Comparison of ENCODE assay signal across 18 cellular contexts in the genomic region with DNA sequence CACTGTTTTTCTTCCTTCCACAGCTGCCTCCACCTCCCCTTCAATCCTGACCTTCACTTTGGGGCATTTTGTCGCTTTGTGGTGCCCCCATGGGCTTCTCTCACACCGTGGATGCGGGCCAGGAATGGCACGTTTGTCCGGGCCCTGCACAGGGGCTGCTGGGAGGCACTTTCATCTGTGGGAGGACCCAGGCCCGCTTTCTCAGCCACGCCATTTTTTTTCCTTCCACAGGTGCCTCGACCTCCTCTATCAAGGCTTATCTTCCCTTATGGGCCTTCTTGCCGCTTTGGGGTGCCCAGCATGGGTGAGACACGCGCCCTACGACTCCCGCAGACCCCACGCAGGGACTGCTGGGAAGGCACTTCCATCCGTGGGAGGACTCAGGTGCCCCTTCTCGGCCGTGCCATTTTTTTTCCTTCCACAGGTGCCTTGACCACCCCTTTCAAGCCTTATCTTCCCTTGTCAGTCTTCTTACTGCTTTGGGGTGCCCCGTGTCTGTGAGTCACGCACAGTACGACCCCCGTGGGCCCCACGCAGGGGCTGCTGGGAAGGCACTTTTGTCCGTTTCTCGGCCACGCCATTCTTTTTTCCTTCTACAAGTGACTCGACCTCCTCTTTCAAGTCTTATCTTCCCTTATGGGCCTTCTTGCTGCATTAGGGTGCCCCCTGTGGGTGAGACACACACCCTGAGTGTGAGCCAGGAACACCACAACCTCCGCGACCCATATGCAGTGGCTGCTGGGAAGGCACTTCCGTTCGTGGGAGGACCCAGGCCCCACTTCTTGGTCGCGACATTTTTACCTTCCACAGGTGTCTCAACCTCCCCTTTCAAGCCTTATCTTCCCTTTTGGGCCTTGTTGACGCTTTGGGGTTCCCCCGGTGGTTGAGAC.
DNase-seq lines count a peak whose midpoint lies in the region; ATAC-seq and TF ChIP-seq lines count a peak whose summit lies in the region.
"Had no signal": no experiment of that assay in that cellular context is flagged by ENCODE, and none has a peak within 500 bp of the region (broad histone marks: within the 10 kb centered on the region; RNA-seq: fewer than 3 reads in every experiment).

No MANE protein-coding gene starts in this region.

- H3K4me1 Mint-ChIP-seq in activated T-cell treated with anti-CD3 and anti-CD28 coated beads, Interleukin-2, amount 50 U/mL, for 24 hours (ENCODE audit: low read depth) = no peaks in the 10 kb centered on the region
- H3K4me1 Mint-ChIP-seq in neural progenitor cell = no peaks in the 10 kb centered on the region
- H3K4me1 Mint-ChIP-seq: activated CD4-positive, alpha-beta T cell treated with anti-CD3 and anti-CD28 coated beads, Interleukin-2, amount 10 ng/mL, durations not matched to agents 7 days and 5 days; mesothelial cell of epicardium; stimulated activated naive B cell treated with anti-CD40 and anti-IgM and Interleukin-4, amounts not matched to agents 10 μg/mL and 1 μg/mL and 100 μg/mL, for 72 hours had no signal

- H3K36me3 ChIP-seq in suprapubic skin (no peaks in the 10 kb centered on the region), neural progenitor cell (no peaks in the 10 kb centered on the region), vagina (no peaks in the 10 kb centered on the region)
- H3K36me3 ChIP-seq: esophagus squamous epithelium had no signal

- H3K9me3 ChIP-seq in suprapubic skin (peaks cover 13% of the 10 kb centered on the region), neural progenitor cell (ENCODE audit: low read depth) (no peaks in the 10 kb centered on the region), vagina (no peaks in the 10 kb centered on the region)
- H3K9me3 ChIP-seq: psoas muscle had no signal

- no peaks in the 10 kb centered on the region for H3K27me3 ChIP-seq in suprapubic skin
- H3K27me3 ChIP-seq in neural progenitor cell = no peaks in the 10 kb centered on the region
- no peaks in the 10 kb centered on the region for H3K27me3 ChIP-seq in vagina
- H3K27me3 ChIP-seq: esophagus squamous epithelium had no signal

- TF ChIP-seq POLR2A in suprapubic skin (IDR thresholded peaks at IDR 0.05) = no peak
- no peak for TF ChIP-seq POLR2A in vagina (IDR thresholded peaks at IDR 0.05)

- DNase-seq in activated T-cell treated with anti-CD3 and anti-CD28 coated beads, Interleukin-2, amount 50 U/mL, for 24 hours = peak; percentile 17
- no peak for DNase-seq in activated T-cell treated with anti-CD3 and anti-CD28 coated beads, Interleukin-2, amount 50 U/mL, for 48 hours
- DNase-seq in NCI-H748 (lab: John Stamatoyannopoulos, UW; ENCODE audit: unreplicated experiment) = peak; percentile 69
- peak; percentile 52 for DNase-seq in coronary artery (ENCODE audit: low spot score)
- DNase-seq in suprapubic skin (ENCODE audit: low spot score in 2 of 2) = peak; percentile 40 to 64
- DNase-seq in neural progenitor cell (ENCODE audit: low spot score) = no peak
- DNase-seq in vagina (ENCODE audit: extremely low spot score in 2 of 2) = no peak
- DNase-seq: activated CD4-positive, alpha-beta T cell treated with anti-CD3 and anti-CD28 coated beads, Interleukin-2, amount 10 ng/mL, durations not matched to agents 7 days and 5 days; activated naive CD4-positive, alpha-beta T cell treated with anti-CD3 and anti-CD28 coated beads for 36 hours; DND-41; esophagus squamous epithelium; NCI-H1092; NCI-H510A treated with DMSO at 0.1 percent for 48 hours; stimulated activated CD4-positive, alpha-beta T cell treated with anti-CD3 and anti-CD28 coated beads, Interleukin-2, amount 100 ng/mL, for 48 hours; stimulated activated naive B cell treated with anti-CD40 and anti-IgM and Interleukin-4, amounts not matched to agents 10 μg/mL and 1 μg/mL and 100 μg/mL, for 72 hours had no signal

- no peak for ATAC-seq in GM18867 (IDR thresholded peaks at IDR 0.05; ENCODE audit: unreplicated experiment)
- ATAC-seq: psoas muscle; stimulated activated naive B cell treated with anti-CD40 and anti-IgM and Interleukin-4, amounts not matched to agents 10 μg/mL and 1 μg/mL and 100 μg/mL, for 72 hours had no signal

- no peak for TF ChIP-seq EP300 in suprapubic skin (IDR thresholded peaks at IDR 0.05)

- intact Hi-C loops in vagina (cut with DNase I) = no loop called here

- H3K9me3 Mint-ChIP-seq in activated T-cell treated with anti-CD3 and anti-CD28 coated beads, Interleukin-2, amount 50 U/mL, for 24 hours = peaks cover 31% of the 10 kb centered on the region
- H3K9me3 Mint-ChIP-seq in neural progenitor cell = peaks cover 87% of the 10 kb centered on the region

- no peak overlapping the region for H3K27ac Mint-ChIP-seq in activated T-cell treated with anti-CD3 and anti-CD28 coated beads, Interleukin-2, amount 50 U/mL, for 24 hours
- H3K27ac Mint-ChIP-seq in neural progenitor cell = no peak overlapping the region
- H3K27ac Mint-ChIP-seq: activated CD4-positive, alpha-beta T cell treated with anti-CD3 and anti-CD28 coated beads, Interleukin-2, amount 10 ng/mL, durations not matched to agents 7 days and 5 days; activated naive CD4-positive, alpha-beta T cell treated with anti-CD3 and anti-CD28 coated beads for 36 hours; mesothelial cell of epicardium; stimulated activated naive B cell treated with anti-CD40 and anti-IgM and Interleukin-4, amounts not matched to agents 10 μg/mL and 1 μg/mL and 100 μg/mL, for 72 hours had no signal

- H3K36me3 Mint-ChIP-seq in activated T-cell treated with anti-CD3 and anti-CD28 coated beads, Interleukin-2, amount 50 U/mL, for 24 hours (ENCODE audit: low read depth) = no peaks in the 10 kb centered on the region
- no peaks in the 10 kb centered on the region for H3K36me3 Mint-ChIP-seq in neural progenitor cell

- TF ChIP-seq CTCF in coronary artery (IDR thresholded peaks at IDR 0.05) (no peak), suprapubic skin (IDR thresholded peaks at IDR 0.05) (no peak), neural progenitor cell (IDR thresholded peaks at IDR 0.05) (no peak), vagina (IDR thresholded peaks at IDR 0.05) (no peak)

- H3F3A ChIP-seq in neural progenitor cell (ENCODE audit: low read depth) = no peaks in the 10 kb centered on the region

- H3K27me3 Mint-ChIP-seq in activated T-cell treated with anti-CD3 and anti-CD28 coated beads, Interleukin-2, amount 50 U/mL, for 24 hours = no peaks in the 10 kb centered on the region
- H3K27me3 Mint-ChIP-seq in neural progenitor cell (ENCODE audit: insufficient read depth, low read depth) = peaks cover 7% of the 10 kb centered on the region
- H3K27me3 Mint-ChIP-seq: activated CD4-positive, alpha-beta T cell treated with anti-CD3 and anti-CD28 coated beads, Interleukin-2, amount 10 ng/mL, durations not matched to agents 7 days and 5 days; stimulated activated naive B cell treated with anti-CD40 and anti-IgM and Interleukin-4, amounts not matched to agents 10 μg/mL and 1 μg/mL and 100 μg/mL, for 72 hours had no signal

- no peaks in the 10 kb centered on the region for H4K20me1 ChIP-seq in neural progenitor cell (ENCODE audit: low read depth)

- 82% methylated on average over 34 of the region's 34 CpGs for WGBS in suprapubic skin

- no peaks in the 10 kb centered on the region for H3K4me1 ChIP-seq in suprapubic skin
- no peaks in the 10 kb centered on the region for H3K4me1 ChIP-seq in neural progenitor cell
- H3K4me1 ChIP-seq in vagina = no peaks in the 10 kb centered on the region
- H3K4me1 ChIP-seq: esophagus squamous epithelium, psoas muscle had no signal

- H3K4me3 Mint-ChIP-seq in activated T-cell treated with anti-CD3 and anti-CD28 coated beads, Interleukin-2, amount 50 U/mL, for 24 hours = no peak overlapping the region
- H3K4me3 Mint-ChIP-seq in neural progenitor cell = no peak overlapping the region
- H3K4me3 Mint-ChIP-seq: activated CD4-positive, alpha-beta T cell treated with anti-CD3 and anti-CD28 coated beads, Interleukin-2, amount 10 ng/mL, durations not matched to agents 7 days and 5 days; activated naive CD4-positive, alpha-beta T cell treated with anti-CD3 and anti-CD28 coated beads for 36 hours; mesothelial cell of epicardium; stimulated activated naive B cell treated with anti-CD40 and anti-IgM and Interleukin-4, amounts not matched to agents 10 μg/mL and 1 μg/mL and 100 μg/mL, for 72 hours had no signal

- no peak overlapping the region for H3K9ac ChIP-seq in neural progenitor cell

- H3K27ac ChIP-seq in coronary artery (no peak overlapping the region), suprapubic skin (no peak overlapping the region), neural progenitor cell (no peak overlapping the region), vagina (no peak overlapping the region)
- H3K27ac ChIP-seq: esophagus squamous epithelium, psoas muscle had no signal

- H3K79me2 ChIP-seq in neural progenitor cell (ENCODE audit: low read depth) = no peaks in the 10 kb centered on the region

- H2AFZ ChIP-seq in neural progenitor cell (replicated peaks) = no peak overlapping the region

- H3K4me2 ChIP-seq in neural progenitor cell = no peak overlapping the region

- no peak overlapping the region for H3K4me3 ChIP-seq in coronary artery
- no peak overlapping the region for H3K4me3 ChIP-seq in suprapubic skin
- no peak overlapping the region for H3K4me3 ChIP-seq in neural progenitor cell
- H3K4me3 ChIP-seq in vagina = no peak overlapping the region
- H3K4me3 ChIP-seq: esophagus squamous epithelium, psoas muscle had no signal

Comparison
In these comparisons a context has a peak if more than half of its experiments do, and no peak if none do; other contexts are left out.
1. DNase-seq: peak in activated T-cell treated with anti-CD3 and anti-CD28 coated beads, Interleukin-2, amount 50 U/mL, for 24 hours (single experiment), NCI-H748 (single experiment), coronary artery (single experiment) and suprapubic skin (2 of 2); none in activated T-cell treated with anti-CD3 and anti-CD28 coated beads, Interleukin-2, amount 50 U/mL, for 48 hours (0 of 2), neural progenitor cell (single experiment) and vagina (0 of 2).